1 cellular context compared by ENCODE assay signal in the genomic region with DNA sequence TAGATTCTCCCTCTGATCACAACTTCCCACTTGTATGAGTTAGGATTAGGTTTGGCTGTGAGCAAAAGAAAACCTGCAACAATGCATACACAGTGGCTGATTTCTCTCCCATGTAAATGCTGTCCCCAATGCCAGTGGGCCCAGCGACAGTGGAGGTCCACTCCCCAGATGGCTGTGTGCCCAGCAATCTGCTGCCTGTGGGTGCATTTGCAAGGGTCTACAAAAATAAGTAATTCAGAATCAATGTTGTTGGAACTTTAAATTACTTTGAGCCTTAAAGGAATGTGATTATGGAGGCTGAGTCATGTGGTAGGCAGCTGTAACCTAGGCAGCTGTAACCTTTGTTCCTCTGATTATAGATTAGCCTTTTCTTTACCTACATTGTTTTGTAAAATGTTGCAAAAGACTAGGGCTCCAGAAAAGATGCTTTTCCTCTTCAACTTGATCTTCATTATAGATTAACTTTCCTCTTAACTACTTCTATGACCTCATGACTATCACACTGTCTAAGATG.
TF ChIP-seq lines count a peak whose summit lies in the region.

No MANE protein-coding gene starts in this region.

TF ChIP-seq in HepG2, 621 proteins besides CTCF, POLR2A, EP300 and RAD21 (continued from another document and continues in another):
- TF ChIP-seq, protein P1, sequence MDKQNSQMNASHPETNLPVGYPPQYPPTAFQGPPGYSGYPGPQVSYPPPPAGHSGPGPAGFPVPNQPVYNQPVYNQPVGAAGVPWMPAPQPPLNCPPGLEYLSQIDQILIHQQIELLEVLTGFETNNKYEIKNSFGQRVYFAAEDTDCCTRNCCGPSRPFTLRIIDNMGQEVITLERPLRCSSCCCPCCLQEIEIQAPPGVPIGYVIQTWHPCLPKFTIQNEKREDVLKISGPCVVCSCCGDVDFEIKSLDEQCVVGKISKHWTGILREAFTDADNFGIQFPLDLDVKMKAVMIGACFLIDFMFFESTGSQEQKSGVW (CRISPR knock-in tag; IDR thresholded peaks at IDR 0.05; ENCODE audit: borderline replicate concordance) = no peak
- no peak for TF ChIP-seq ZNF567 (CRISPR knock-in tag; IDR thresholded peaks at IDR 0.05; ENCODE audit: borderline replicate concordance)
- TF ChIP-seq CBX1 (IDR thresholded peaks at IDR 0.05; ENCODE audit: low read depth) = no peak
- TF ChIP-seq KLF16 (CRISPR knock-in tag; IDR thresholded peaks at IDR 0.05) = peak in 1 of 2 experiments; percentile 71; a peak in 2 of 4 replicates
- no peak for TF ChIP-seq ZBTB8A (CRISPR knock-in tag; IDR thresholded peaks at IDR 0.05; ENCODE audit: borderline replicate concordance, low read depth)
- no peak for TF ChIP-seq GTF2F1 (IDR thresholded peaks at IDR 0.05; ENCODE audit: low read length)
- peak; percentile 80; the same call in 1 of the 2 replicates for TF ChIP-seq JUNB (CRISPR knock-in tag; IDR thresholded peaks at IDR 0.05; ENCODE audit: borderline replicate concordance)
- 0 out of 2 replicates have a peak, but pooled peaks have one; percentile 33 for TF ChIP-seq DMAP1 (CRISPR knock-in tag; IDR thresholded peaks at IDR 0.05)
- TF ChIP-seq SIX4 (CRISPR knock-in tag; IDR thresholded peaks at IDR 0.05) = no peak
- TF ChIP-seq SMAD3 (CRISPR knock-in tag; IDR thresholded peaks at IDR 0.05) = no peak
- TF ChIP-seq SALL2 (CRISPR knock-in tag; IDR thresholded peaks at IDR 0.05) = no peak
- no peak for TF ChIP-seq ZSCAN9 (CRISPR knock-in tag; IDR thresholded peaks at IDR 0.05; ENCODE audit: borderline replicate concordance)
- peak; percentile 24 for TF ChIP-seq RXRB (CRISPR knock-in tag; IDR thresholded peaks at IDR 0.05; ENCODE audit: borderline replicate concordance)
- TF ChIP-seq, protein P2, sequence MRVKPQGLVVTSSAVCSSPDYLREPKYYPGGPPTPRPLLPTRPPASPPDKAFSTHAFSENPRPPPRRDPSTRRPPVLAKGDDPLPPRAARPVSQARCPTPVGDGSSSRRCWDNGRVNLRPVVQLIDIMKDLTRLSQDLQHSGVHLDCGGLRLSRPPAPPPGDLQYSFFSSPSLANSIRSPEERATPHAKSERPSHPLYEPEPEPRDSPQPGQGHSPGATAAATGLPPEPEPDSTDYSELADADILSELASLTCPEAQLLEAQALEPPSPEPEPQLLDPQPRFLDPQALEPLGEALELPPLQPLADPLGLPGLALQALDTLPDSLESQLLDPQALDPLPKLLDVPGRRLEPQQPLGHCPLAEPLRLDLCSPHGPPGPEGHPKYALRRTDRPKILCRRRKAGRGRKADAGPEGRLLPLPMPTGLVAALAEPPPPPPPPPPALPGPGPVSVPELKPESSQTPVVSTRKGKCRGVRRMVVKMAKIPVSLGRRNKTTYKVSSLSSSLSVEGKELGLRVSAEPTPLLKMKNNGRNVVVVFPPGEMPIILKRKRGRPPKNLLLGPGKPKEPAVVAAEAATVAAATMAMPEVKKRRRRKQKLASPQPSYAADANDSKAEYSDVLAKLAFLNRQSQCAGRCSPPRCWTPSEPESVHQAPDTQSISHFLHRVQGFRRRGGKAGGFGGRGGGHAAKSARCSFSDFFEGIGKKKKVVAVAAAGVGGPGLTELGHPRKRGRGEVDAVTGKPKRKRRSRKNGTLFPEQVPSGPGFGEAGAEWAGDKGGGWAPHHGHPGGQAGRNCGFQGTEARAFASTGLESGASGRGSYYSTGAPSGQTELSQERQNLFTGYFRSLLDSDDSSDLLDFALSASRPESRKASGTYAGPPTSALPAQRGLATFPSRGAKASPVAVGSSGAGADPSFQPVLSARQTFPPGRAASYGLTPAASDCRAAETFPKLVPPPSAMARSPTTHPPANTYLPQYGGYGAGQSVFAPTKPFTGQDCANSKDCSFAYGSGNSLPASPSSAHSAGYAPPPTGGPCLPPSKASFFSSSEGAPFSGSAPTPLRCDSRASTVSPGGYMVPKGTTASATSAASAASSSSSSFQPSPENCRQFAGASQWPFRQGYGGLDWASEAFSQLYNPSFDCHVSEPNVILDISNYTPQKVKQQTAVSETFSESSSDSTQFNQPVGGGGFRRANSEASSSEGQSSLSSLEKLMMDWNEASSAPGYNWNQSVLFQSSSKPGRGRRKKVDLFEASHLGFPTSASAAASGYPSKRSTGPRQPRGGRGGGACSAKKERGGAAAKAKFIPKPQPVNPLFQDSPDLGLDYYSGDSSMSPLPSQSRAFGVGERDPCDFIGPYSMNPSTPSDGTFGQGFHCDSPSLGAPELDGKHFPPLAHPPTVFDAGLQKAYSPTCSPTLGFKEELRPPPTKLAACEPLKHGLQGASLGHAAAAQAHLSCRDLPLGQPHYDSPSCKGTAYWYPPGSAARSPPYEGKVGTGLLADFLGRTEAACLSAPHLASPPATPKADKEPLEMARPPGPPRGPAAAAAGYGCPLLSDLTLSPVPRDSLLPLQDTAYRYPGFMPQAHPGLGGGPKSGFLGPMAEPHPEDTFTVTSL (CRISPR knock-in tag; IDR thresholded peaks at IDR 0.05; ENCODE audit: borderline replicate concordance) = peak; percentile 63; the same call in 1 of the 2 replicates
- 0 out of 2 replicates have a peak, but pooled peaks have one; percentile 51 for TF ChIP-seq DPF2 (CRISPR knock-in tag; IDR thresholded peaks at IDR 0.05; ENCODE audit: borderline replicate concordance, low read depth)
- peak; percentile 68 for TF ChIP-seq MIXL1 (CRISPR knock-in tag; IDR thresholded peaks at IDR 0.05)
- no peak for TF ChIP-seq FIP1L1 (IDR thresholded peaks at IDR 0.05; ENCODE audit: borderline replicate concordance, insufficient read depth, low read depth, low read length)
- no peak for TF ChIP-seq ZNF790 (CRISPR knock-in tag; IDR thresholded peaks at IDR 0.05; ENCODE audit: borderline replicate concordance)
- TF ChIP-seq, protein P3, sequence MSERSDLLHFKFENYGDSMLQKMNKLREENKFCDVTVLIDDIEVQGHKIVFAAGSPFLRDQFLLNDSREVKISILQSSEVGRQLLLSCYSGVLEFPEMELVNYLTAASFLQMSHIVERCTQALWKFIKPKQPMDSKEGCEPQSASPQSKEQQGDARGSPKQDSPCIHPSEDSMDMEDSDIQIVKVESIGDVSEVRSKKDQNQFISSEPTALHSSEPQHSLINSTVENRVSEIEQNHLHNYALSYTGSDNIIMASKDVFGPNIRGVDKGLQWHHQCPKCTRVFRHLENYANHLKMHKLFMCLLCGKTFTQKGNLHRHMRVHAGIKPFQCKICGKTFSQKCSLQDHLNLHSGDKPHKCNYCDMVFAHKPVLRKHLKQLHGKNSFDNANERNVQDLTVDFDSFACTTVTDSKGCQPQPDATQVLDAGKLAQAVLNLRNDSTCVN (CRISPR knock-in tag; IDR thresholded peaks at IDR 0.05; ENCODE audit: borderline replicate concordance) = peak; percentile 97
- no peak for TF ChIP-seq POLR2G (IDR thresholded peaks at IDR 0.05; ENCODE audit: low read depth, low read length)
- TF ChIP-seq MED8 (CRISPR knock-in tag; IDR thresholded peaks at IDR 0.05; ENCODE audit: insufficient replicate concordance) = no peak
- no peak for TF ChIP-seq SIN3B (IDR thresholded peaks at IDR 0.05; ENCODE audit: low read length)
- TF ChIP-seq ZNF20 (CRISPR knock-in tag; IDR thresholded peaks at IDR 0.05) = no peak
- TF ChIP-seq NFRKB (IDR thresholded peaks at IDR 0.05) = no peak
- TF ChIP-seq RFX3 (CRISPR knock-in tag; IDR thresholded peaks at IDR 0.05) = no peak
- no peak for TF ChIP-seq SYNCRIP (IDR thresholded peaks at IDR 0.05; ENCODE audit: insufficient read depth, low read depth, low read length)
- TF ChIP-seq, protein P4, sequence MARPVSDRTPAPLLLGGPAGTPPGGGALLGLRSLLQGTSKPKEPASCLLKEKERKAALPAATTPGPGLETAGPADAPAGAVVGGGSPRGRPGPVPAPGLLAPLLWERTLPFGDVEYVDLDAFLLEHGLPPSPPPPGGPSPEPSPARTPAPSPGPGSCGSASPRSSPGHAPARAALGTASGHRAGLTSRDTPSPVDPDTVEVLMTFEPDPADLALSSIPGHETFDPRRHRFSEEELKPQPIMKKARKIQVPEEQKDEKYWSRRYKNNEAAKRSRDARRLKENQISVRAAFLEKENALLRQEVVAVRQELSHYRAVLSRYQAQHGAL (CRISPR knock-in tag; IDR thresholded peaks at IDR 0.05; ENCODE audit: not compliant biosample characterization) = no peak
- TF ChIP-seq, protein P5, sequence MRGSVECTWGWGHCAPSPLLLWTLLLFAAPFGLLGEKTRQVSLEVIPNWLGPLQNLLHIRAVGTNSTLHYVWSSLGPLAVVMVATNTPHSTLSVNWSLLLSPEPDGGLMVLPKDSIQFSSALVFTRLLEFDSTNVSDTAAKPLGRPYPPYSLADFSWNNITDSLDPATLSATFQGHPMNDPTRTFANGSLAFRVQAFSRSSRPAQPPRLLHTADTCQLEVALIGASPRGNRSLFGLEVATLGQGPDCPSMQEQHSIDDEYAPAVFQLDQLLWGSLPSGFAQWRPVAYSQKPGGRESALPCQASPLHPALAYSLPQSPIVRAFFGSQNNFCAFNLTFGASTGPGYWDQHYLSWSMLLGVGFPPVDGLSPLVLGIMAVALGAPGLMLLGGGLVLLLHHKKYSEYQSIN (CRISPR knock-in tag; IDR thresholded peaks at IDR 0.05; ENCODE audit: borderline replicate concordance) = no peak
- TF ChIP-seq ERF (CRISPR knock-in tag; IDR thresholded peaks at IDR 0.05) = no peak
- TF ChIP-seq WIZ (CRISPR knock-in tag; IDR thresholded peaks at IDR 0.05) = no peak
- no peak for TF ChIP-seq ZNF713 (CRISPR knock-in tag; IDR thresholded peaks at IDR 0.05)
- 0 out of 2 replicates have a peak, but pooled peaks have one; percentile 7 for TF ChIP-seq FOXK1 (CRISPR knock-in tag; IDR thresholded peaks at IDR 0.05; ENCODE audit: borderline replicate concordance, low read depth)
- TF ChIP-seq, protein P6, sequence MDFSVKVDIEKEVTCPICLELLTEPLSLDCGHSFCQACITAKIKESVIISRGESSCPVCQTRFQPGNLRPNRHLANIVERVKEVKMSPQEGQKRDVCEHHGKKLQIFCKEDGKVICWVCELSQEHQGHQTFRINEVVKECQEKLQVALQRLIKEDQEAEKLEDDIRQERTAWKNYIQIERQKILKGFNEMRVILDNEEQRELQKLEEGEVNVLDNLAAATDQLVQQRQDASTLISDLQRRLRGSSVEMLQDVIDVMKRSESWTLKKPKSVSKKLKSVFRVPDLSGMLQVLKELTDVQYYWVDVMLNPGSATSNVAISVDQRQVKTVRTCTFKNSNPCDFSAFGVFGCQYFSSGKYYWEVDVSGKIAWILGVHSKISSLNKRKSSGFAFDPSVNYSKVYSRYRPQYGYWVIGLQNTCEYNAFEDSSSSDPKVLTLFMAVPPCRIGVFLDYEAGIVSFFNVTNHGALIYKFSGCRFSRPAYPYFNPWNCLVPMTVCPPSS (IDR thresholded peaks at IDR 0.05) = no peak
- TF ChIP-seq CREM (IDR thresholded peaks at IDR 0.05) = peak; percentile 58; the same call in 1 of the 2 replicates
- TF ChIP-seq CREM (CRISPR knock-in tag; IDR thresholded peaks at IDR 0.05) = no peak
- TF ChIP-seq HOXA7 (CRISPR knock-in tag; IDR thresholded peaks at IDR 0.05) = no peak
- TF ChIP-seq ZNF496 (CRISPR knock-in tag; IDR thresholded peaks at IDR 0.05; ENCODE audit: insufficient replicate concordance) = no peak
- TF ChIP-seq, protein P7, sequence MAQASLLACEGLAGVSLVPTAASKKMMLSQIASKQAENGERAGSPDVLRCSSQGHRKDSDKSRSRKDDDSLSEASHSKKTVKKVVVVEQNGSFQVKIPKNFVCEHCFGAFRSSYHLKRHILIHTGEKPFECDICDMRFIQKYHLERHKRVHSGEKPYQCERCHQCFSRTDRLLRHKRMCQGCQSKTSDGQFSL (CRISPR knock-in tag; IDR thresholded peaks at IDR 0.05) = no peak
- peak; percentile 54; the same call in 1 of the 2 replicates for TF ChIP-seq SAP130 (CRISPR knock-in tag; IDR thresholded peaks at IDR 0.05; ENCODE audit: low read depth)
- no peak for TF ChIP-seq LCORL (IDR thresholded peaks at IDR 0.05)
- TF ChIP-seq LCORL (CRISPR knock-in tag; IDR thresholded peaks at IDR 0.05) = peak; percentile 60
- no peak for TF ChIP-seq ZNF724P (CRISPR knock-in tag; IDR thresholded peaks at IDR 0.05; ENCODE audit: borderline replicate concordance)
- TF ChIP-seq GATAD2A (CRISPR knock-in tag; IDR thresholded peaks at IDR 0.05) = peak; percentile 89
- no peak for TF ChIP-seq CENPX (CRISPR knock-in tag; IDR thresholded peaks at IDR 0.05)
- TF ChIP-seq, protein P8, sequence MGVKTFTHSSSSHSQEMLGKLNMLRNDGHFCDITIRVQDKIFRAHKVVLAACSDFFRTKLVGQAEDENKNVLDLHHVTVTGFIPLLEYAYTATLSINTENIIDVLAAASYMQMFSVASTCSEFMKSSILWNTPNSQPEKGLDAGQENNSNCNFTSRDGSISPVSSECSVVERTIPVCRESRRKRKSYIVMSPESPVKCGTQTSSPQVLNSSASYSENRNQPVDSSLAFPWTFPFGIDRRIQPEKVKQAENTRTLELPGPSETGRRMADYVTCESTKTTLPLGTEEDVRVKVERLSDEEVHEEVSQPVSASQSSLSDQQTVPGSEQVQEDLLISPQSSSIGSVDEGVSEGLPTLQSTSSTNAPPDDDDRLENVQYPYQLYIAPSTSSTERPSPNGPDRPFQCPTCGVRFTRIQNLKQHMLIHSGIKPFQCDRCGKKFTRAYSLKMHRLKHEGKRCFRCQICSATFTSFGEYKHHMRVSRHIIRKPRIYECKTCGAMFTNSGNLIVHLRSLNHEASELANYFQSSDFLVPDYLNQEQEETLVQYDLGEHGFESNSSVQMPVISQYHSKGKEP (CRISPR knock-in tag; IDR thresholded peaks at IDR 0.05) = no peak
- TF ChIP-seq RARG (CRISPR knock-in tag; IDR thresholded peaks at IDR 0.05; ENCODE audit: low read depth) = no peak
- TF ChIP-seq SAFB2 (CRISPR knock-in tag; IDR thresholded peaks at IDR 0.05; ENCODE audit: borderline replicate concordance, low read depth) = no peak; the same call in 1 of the 2 replicates
- TF ChIP-seq, protein P9, sequence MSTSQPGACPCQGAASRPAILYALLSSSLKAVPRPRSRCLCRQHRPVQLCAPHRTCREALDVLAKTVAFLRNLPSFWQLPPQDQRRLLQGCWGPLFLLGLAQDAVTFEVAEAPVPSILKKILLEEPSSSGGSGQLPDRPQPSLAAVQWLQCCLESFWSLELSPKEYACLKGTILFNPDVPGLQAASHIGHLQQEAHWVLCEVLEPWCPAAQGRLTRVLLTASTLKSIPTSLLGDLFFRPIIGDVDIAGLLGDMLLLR (CRISPR knock-in tag; IDR thresholded peaks at IDR 0.05) = no peak
- TF ChIP-seq, protein P10, sequence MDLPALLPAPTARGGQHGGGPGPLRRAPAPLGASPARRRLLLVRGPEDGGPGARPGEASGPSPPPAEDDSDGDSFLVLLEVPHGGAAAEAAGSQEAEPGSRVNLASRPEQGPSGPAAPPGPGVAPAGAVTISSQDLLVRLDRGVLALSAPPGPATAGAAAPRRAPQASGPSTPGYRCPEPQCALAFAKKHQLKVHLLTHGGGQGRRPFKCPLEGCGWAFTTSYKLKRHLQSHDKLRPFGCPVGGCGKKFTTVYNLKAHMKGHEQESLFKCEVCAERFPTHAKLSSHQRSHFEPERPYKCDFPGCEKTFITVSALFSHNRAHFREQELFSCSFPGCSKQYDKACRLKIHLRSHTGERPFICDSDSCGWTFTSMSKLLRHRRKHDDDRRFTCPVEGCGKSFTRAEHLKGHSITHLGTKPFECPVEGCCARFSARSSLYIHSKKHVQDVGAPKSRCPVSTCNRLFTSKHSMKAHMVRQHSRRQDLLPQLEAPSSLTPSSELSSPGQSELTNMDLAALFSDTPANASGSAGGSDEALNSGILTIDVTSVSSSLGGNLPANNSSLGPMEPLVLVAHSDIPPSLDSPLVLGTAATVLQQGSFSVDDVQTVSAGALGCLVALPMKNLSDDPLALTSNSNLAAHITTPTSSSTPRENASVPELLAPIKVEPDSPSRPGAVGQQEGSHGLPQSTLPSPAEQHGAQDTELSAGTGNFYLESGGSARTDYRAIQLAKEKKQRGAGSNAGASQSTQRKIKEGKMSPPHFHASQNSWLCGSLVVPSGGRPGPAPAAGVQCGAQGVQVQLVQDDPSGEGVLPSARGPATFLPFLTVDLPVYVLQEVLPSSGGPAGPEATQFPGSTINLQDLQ (CRISPR knock-in tag; IDR thresholded peaks at IDR 0.05) = no peak
- peak; percentile 33; the same call in 1 of the 2 replicates for TF ChIP-seq NR2C2 (CRISPR knock-in tag; IDR thresholded peaks at IDR 0.05; ENCODE audit: borderline replicate concordance)
